10 cellular contexts compared by ENCODE assay signal in the genomic region with DNA sequence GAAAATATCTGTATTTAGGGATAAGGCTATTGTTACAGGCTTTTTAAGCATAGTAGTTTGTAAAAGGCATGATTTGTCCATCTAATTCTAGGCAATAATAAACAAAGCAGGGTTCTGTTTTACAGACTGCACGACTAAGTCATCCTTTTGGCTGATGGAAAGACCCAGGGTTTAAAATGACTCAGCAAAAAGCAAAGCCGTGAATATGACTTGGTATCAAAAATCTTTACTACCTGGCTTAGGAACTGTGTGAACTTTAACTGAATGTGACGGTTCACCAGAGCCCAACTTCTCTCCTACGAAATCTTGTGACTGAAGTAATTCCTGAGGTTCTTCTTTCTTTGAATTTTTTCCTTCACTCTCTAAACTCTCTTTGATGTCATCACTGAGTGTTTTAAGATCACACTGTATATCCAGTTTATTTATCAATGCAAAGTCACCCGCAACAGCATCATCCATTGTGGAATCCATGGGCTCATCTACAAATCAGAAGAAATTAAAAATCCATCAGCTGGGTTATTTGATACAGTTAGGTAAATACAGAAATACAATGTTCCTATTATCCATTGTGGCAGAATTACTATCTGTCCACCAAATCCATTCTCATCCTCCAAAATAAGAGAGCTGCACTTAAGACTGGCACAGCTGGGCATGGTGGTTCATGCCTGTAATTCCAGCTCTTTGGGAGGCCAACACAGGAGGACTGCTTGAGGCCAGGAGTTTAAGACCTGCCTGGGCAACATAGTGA. TPM values are rescaled to one million over a fixed set of nuclear protein-coding genes. Genes with fewer than 3 reads are reported as not detected.
A peak's percentile ranks its signal among the peaks of the same experiment; 100 is the strongest.
DNase-seq lines count a peak whose midpoint lies in the region; ATAC-seq, FAIRE-seq and TF ChIP-seq lines count a peak whose summit lies in the region.
"Had no signal": no experiment of that assay in that cellular context is flagged by ENCODE, and none has a peak within 500 bp of the region (broad histone marks: within the 10 kb centered on the region; RNA-seq: fewer than 3 reads in every experiment).

No MANE protein-coding gene starts in this region.

- DNase-seq in Daoy (ENCODE audit: low read depth) (peak; percentile 1), WTC11 (ENCODE audit: low spot score) (no peak), medulla oblongata (ENCODE audit: extremely low spot score) (peak; percentile 81), GM12891 (ENCODE audit: insufficient read length, low spot score) (no peak), NCI-H1092 treated with DMSO at 0.1 percent for 48 hours (lab: John Stamatoyannopoulos, UW) (no peak)
- DNase-seq: effector CD8-positive, alpha-beta T cell; naive thymus-derived CD4-positive, alpha-beta T cell had no signal

- no peak overlapping the region for H3K4me3 Mint-ChIP-seq in WTC11
- H3K4me3 Mint-ChIP-seq: naive thymus-derived CD4-positive, alpha-beta T cell had no signal

- H3K27me3 Mint-ChIP-seq in WTC11 (ENCODE audit: low read depth): no peaks in the 10 kb centered on the region
- H3K27me3 Mint-ChIP-seq: naive thymus-derived CD4-positive, alpha-beta T cell had no signal

- FAIRE-seq in GM12891 (lab: Jason Lieb, UNC): no peak

- H3K36me3 Mint-ChIP-seq in WTC11: peaks cover 66% of the 10 kb centered on the region

- CTCF ChIA-PET in WTC11 (lab: Charles Lee): no interaction called here

- POLR2A ChIA-PET in WTC11 (lab: Charles Lee): interaction anchor here (0.7 kb wide), 1 partner anchor 1002 kb away, joined by 6 read pairs; no protein-coding TSS in a partner anchor

- no peaks in the 10 kb centered on the region for H3K4me1 Mint-ChIP-seq in WTC11

- H3K27ac Mint-ChIP-seq in WTC11: peak overlapping the region; percentile 86; the same call in 1 of the 2 replicates
- H3K27ac Mint-ChIP-seq: naive thymus-derived CD4-positive, alpha-beta T cell had no signal

- no peak for TF ChIP-seq POLR2A in GM12891 (IDR thresholded peaks at IDR 0.05; ENCODE audit: low read depth, low read length)

- H3K9me3 Mint-ChIP-seq in WTC11: no peaks in the 10 kb centered on the region

- ATAC-seq in GM21529 (IDR thresholded peaks at IDR 0.05; ENCODE audit: unreplicated experiment): peak; percentile 81
- no peak for ATAC-seq in WTC11
- ATAC-seq in GM21367 (IDR thresholded peaks at IDR 0.05; ENCODE audit: unreplicated experiment): no peak
- ATAC-seq in HG03196 (IDR thresholded peaks at IDR 0.05; ENCODE audit: unreplicated experiment): no peak
- ATAC-seq: naive thymus-derived CD4-positive, alpha-beta T cell had no signal

- TF ChIP-seq CTCF in WTC11 (IDR thresholded peaks at IDR 0.05): no peak

TF ChIP-seq in WTC11, 78 proteins besides CTCF, POLR2A, EP300 and RAD21:
- no peak for TF ChIP-seq NFYB (CRISPR knock-in tag; conservative IDR thresholded peaks at IDR 0.05; ENCODE audit: low read depth)
- TF ChIP-seq, protein P1, sequence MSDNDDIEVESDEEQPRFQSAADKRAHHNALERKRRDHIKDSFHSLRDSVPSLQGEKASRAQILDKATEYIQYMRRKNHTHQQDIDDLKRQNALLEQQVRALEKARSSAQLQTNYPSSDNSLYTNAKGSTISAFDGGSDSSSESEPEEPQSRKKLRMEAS (CRISPR knock-in tag; IDR thresholded peaks at IDR 0.05): no peak
- TF ChIP-seq, protein P2, sequence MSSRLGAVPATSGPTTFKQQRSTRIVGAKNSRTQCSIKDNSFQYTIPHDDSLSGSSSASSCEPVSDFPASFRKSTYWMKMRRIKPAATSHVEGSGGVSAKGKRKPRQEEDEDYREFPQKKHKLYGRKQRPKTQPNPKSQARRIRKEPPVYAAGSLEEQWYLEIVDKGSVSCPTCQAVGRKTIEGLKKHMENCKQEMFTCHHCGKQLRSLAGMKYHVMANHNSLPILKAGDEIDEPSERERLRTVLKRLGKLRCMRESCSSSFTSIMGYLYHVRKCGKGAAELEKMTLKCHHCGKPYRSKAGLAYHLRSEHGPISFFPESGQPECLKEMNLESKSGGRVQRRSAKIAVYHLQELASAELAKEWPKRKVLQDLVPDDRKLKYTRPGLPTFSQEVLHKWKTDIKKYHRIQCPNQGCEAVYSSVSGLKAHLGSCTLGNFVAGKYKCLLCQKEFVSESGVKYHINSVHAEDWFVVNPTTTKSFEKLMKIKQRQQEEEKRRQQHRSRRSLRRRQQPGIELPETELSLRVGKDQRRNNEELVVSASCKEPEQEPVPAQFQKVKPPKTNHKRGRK (CRISPR knock-in tag; IDR thresholded peaks at IDR 0.05; ENCODE audit: borderline replicate concordance): no peak
- TF ChIP-seq ZNF121 (CRISPR knock-in tag; IDR thresholded peaks at IDR 0.05): peak; percentile 51; the same call in 1 of the 2 replicates
- TF ChIP-seq, protein P3, sequence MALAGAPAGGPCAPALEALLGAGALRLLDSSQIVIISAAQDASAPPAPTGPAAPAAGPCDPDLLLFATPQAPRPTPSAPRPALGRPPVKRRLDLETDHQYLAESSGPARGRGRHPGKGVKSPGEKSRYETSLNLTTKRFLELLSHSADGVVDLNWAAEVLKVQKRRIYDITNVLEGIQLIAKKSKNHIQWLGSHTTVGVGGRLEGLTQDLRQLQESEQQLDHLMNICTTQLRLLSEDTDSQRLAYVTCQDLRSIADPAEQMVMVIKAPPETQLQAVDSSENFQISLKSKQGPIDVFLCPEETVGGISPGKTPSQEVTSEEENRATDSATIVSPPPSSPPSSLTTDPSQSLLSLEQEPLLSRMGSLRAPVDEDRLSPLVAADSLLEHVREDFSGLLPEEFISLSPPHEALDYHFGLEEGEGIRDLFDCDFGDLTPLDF (CRISPR knock-in tag; IDR thresholded peaks at IDR 0.05): no peak

TF ChIP-seq in GM12891, 5 proteins besides CTCF, POLR2A, EP300 and RAD21:
- TF ChIP-seq PAX5 (IDR thresholded peaks at IDR 0.05; ENCODE audit: insufficient read depth, low read length, severe bottlenecking) (no peak), POU2F2 (IDR thresholded peaks at IDR 0.05; ENCODE audit: low read depth, low read length) (no peak), POLR2AphosphoS5 (IDR thresholded peaks at IDR 0.05; ENCODE audit: low read depth, low read length) (no peak), TAF1 (IDR thresholded peaks at IDR 0.05; ENCODE audit: low read depth, low read length) (no peak), SPI1 (IDR thresholded peaks at IDR 0.05; ENCODE audit: low read depth, low read length) (no peak)
TF ChIP-seq in GM12891: peak in this region for 0.

RNA-seq across cellular contexts. Expression of a gene that starts 17.0 kb away (rescaled TPM):
- 18.2 and 21.4 TPM in 2 replicates for total RNA-seq in Daoy (2014; rRNA removed; shearing (Covaris generic))
- total RNA-seq in WTC11 (2021): 20.5 to 23.8 TPM (median 22.6 TPM) in 3 replicates
- polyA plus RNA-seq in GM12891 (2012; ENCODE audit: low read depth, missing spikeins): 8.3 TPM

Comparison
In these comparisons a context has a peak if more than half of its experiments do, and no peak if none do; other contexts are left out.
1. DNase-seq: peak in Daoy (single experiment) and medulla oblongata (single experiment); none in WTC11 (single experiment), GM12891 (single experiment) and NCI-H1092 treated with DMSO at 0.1 percent for 48 hours (single experiment).